ENCODE assay signal across 8 cellular contexts in the genomic region with DNA sequence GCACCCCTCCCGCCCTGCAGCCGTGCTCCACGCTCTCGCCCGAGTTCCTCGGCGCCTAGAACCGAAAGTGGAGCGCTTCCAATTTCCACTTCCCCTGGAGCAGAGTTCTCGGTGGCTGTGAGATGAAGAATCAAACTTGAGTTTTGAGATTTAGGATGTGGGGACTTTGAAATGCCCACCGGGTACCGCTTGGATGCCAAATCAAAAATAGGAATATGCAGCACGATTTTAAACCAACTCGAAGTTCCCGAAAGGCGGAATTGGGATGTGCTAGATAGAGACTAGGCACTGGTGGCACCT. TPM values are rescaled to one million over a fixed set of nuclear protein-coding genes. Genes with fewer than 3 reads are reported as not detected.
DNase-seq lines count a peak whose midpoint lies in the region; TF ChIP-seq lines count a peak whose summit lies in the region.

No MANE protein-coding gene starts in this region.

- BruUV-seq in A673 (replicated peaks; lab: Mats Ljungman, UMichigan): no TSS peak

- POLR2A ChIA-PET in A673 (lab: Charles Lee; ENCODE audit: low non-redundant PET): interaction anchor here (0.6 kb wide), 1 partner anchor 28 kb away, joined by 6 read pairs; no protein-coding TSS in a partner anchor

- TF ChIP-seq RAD21 in liver (IDR thresholded peaks at IDR 0.05): no peak

- H3K9me3 ChIP-seq in A673 (ENCODE audit: low read depth, low read length, poor library complexity, severe bottlenecking) (no peaks in the 10 kb centered on the region), HUES6 (ENCODE audit: control insufficient read depth, insufficient read depth, low read depth, low read length) (no peaks in the 10 kb centered on the region), liver (ENCODE audit: control insufficient read depth in 4 of 4, low read length in 3 of 4) (no peaks in the 10 kb centered on the region), thyroid gland (no peaks in the 10 kb centered on the region)

- H3K36me3 ChIP-seq in A673 (ENCODE audit: insufficient read depth, low read length, poor library complexity, severe bottlenecking) (peaks cover 30% of the 10 kb centered on the region), HUES6 (ENCODE audit: control insufficient read depth, insufficient read depth, low read length) (peaks cover 21% of the 10 kb centered on the region), liver (ENCODE audit: control insufficient read depth in 4 of 4, insufficient read depth in 3 of 4, low read depth in 1 of 4, low read length in 3 of 4) (no peaks in the 10 kb centered on the region), thyroid gland (no peaks in the 10 kb centered on the region)

- TF ChIP-seq CTCF in A673 (conservative IDR thresholded peaks at IDR 0.05; ENCODE audit: low read depth, low read length): no peak
- TF ChIP-seq CTCF in astrocyte of the spinal cord (IDR thresholded peaks at IDR 0.05; ENCODE audit: low read depth, low read length): no peak
- TF ChIP-seq CTCF in liver (IDR thresholded peaks at IDR 0.05; ENCODE audit: low read depth, low read length, missing input control): no peak
- TF ChIP-seq CTCF in thyroid gland (IDR thresholded peaks at IDR 0.05): no peak

- no peaks in the 10 kb centered on the region for H3K27me3 ChIP-seq in A673 (replicated peaks; ENCODE audit: insufficient read depth, low read depth, low read length, poor library complexity)
- no peaks in the 10 kb centered on the region for H3K27me3 ChIP-seq in HUES6 (ENCODE audit: control insufficient read depth, insufficient read depth, low read length)
- no peaks in the 10 kb centered on the region for H3K27me3 ChIP-seq in liver (ENCODE audit: control insufficient read depth in 4 of 4, insufficient read depth in 4 of 4, low read length in 3 of 4)
- H3K27me3 ChIP-seq in thyroid gland: no peaks in the 10 kb centered on the region

- intact Hi-C loops in A673 (cut with micrococcal nuclease; ENCODE audit: unreplicated experiment) (no loop called here), thyroid gland (cut with DNase I) (no loop called here)

- H3K9ac ChIP-seq in HUES6 (ENCODE audit: low read length) (peak overlapping the region; percentile 92), liver (ENCODE audit: low read depth in 1 of 2, low read length in 2 of 2) (peak overlapping the region; percentile 83 to 95)

- H3K4me3 ChIP-seq in A673 (ENCODE audit: low read depth, low read length, poor library complexity, severe bottlenecking) (peak overlapping the region; percentile 74), HUES6 (ENCODE audit: low read depth, low read length) (peak overlapping the region; percentile 73), astrocyte of the spinal cord (ENCODE audit: low read depth, low read length) (peak overlapping the region; percentile 65), liver (ENCODE audit: low read depth in 1 of 3, low read length in 3 of 3) (peak overlapping the region; percentile 62 to 83 (median 64)), thyroid gland (replicated peaks in 1 of 3) (peak overlapping the region; percentile 16 to 51 (median 47))

- WGBS in liver: under 1% methylated on average over 16 of the region's 16 CpGs
- WGBS in thyroid gland, 2 donors: 1 to 3% methylated on average over 12 to 15 of the region's 16 CpGs

- no peak for TF ChIP-seq POLR2A in thyroid gland (IDR thresholded peaks at IDR 0.05)

- H3K27ac ChIP-seq in A673 (ENCODE audit: low read depth, low read length, poor library complexity, severe bottlenecking): peak overlapping the region; percentile 91
- peak overlapping the region; percentile 79; the same call in 1 of the 2 replicates for H3K27ac ChIP-seq in HUES6 (ENCODE audit: low read depth, low read length)
- peak overlapping the region; percentile 69 to 87 for H3K27ac ChIP-seq in liver (ENCODE audit: low read depth in 1 of 2, low read length in 2 of 2)
- peak overlapping the region; percentile 36 to 94 (median 80) for H3K27ac ChIP-seq in thyroid gland

- in situ Hi-C loops in astrocyte of the spinal cord (cut with HindIII; ENCODE audit: low sequenced_read_pairs) (no loop called here), G401 (cut with HindIII; ENCODE audit: low sequenced_read_pairs) (no loop called here)

- no peak for DNase-seq in A673 (ENCODE audit: low spot score)
- peak; percentile 46 for DNase-seq in astrocyte of the spinal cord (ENCODE audit: low read depth, low spot score)
- peak in 1 of 2 donors; percentile 43 for DNase-seq in thyroid gland
- DNase-seq in iPS-NIHi11 (ENCODE audit: low spot score): no peak
- no peak for DNase-seq in G401 (ENCODE audit: low spot score)
- DNase-seq in GM19240 (ENCODE audit: insufficient read length, low spot score): no peak

- H3K4me1 ChIP-seq in A673 (ENCODE audit: insufficient read depth, low read length, poor library complexity, severe bottlenecking): no peaks in the 10 kb centered on the region
- peaks cover 9% of the 10 kb centered on the region for H3K4me1 ChIP-seq in HUES6 (ENCODE audit: control insufficient read depth, insufficient read depth, low read length)
- H3K4me1 ChIP-seq in liver (ENCODE audit: control insufficient read depth in 4 of 4, insufficient read depth in 4 of 4, low read length in 3 of 4): peaks cover 2 to 16% (median 11%) of the 10 kb centered on the region in 4 donors
- H3K4me1 ChIP-seq in thyroid gland: peaks cover 13 to 14% of the 10 kb centered on the region in 2 donors

- CTCF ChIA-PET in A673 (lab: Charles Lee): interaction anchor here (1.0 to 1.7 kb wide), 3 partner anchors 13 to 54 kb away, joined by 3 to 14 read pairs (median 4); no protein-coding TSS in a partner anchor

TF ChIP-seq in liver, 16 proteins besides CTCF, POLR2A, EP300 and RAD21:
- TF ChIP-seq JUND (IDR thresholded peaks at IDR 0.05) (no peak), RXRA (IDR thresholded peaks at IDR 0.05) (no peak), SP1 (IDR thresholded peaks at IDR 0.05) (no peak), FOXA2 (IDR thresholded peaks at IDR 0.05) (no peak), HNF4G (IDR thresholded peaks at IDR 0.05) (no peak), EGR1 (IDR thresholded peaks at IDR 0.05; ENCODE audit: low read depth in 2 of 2) (no peak), NR2F2 (IDR thresholded peaks at IDR 0.05) (no peak), HNF4A (conservative IDR thresholded peaks at IDR 0.05) (no peak), TAF1 (conservative IDR thresholded peaks at IDR 0.05) (no peak)
- TF ChIP-seq, protein P1, sequence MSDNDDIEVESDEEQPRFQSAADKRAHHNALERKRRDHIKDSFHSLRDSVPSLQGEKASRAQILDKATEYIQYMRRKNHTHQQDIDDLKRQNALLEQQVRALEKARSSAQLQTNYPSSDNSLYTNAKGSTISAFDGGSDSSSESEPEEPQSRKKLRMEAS (IDR thresholded peaks at IDR 0.05): no peak
- TF ChIP-seq, protein P2, sequence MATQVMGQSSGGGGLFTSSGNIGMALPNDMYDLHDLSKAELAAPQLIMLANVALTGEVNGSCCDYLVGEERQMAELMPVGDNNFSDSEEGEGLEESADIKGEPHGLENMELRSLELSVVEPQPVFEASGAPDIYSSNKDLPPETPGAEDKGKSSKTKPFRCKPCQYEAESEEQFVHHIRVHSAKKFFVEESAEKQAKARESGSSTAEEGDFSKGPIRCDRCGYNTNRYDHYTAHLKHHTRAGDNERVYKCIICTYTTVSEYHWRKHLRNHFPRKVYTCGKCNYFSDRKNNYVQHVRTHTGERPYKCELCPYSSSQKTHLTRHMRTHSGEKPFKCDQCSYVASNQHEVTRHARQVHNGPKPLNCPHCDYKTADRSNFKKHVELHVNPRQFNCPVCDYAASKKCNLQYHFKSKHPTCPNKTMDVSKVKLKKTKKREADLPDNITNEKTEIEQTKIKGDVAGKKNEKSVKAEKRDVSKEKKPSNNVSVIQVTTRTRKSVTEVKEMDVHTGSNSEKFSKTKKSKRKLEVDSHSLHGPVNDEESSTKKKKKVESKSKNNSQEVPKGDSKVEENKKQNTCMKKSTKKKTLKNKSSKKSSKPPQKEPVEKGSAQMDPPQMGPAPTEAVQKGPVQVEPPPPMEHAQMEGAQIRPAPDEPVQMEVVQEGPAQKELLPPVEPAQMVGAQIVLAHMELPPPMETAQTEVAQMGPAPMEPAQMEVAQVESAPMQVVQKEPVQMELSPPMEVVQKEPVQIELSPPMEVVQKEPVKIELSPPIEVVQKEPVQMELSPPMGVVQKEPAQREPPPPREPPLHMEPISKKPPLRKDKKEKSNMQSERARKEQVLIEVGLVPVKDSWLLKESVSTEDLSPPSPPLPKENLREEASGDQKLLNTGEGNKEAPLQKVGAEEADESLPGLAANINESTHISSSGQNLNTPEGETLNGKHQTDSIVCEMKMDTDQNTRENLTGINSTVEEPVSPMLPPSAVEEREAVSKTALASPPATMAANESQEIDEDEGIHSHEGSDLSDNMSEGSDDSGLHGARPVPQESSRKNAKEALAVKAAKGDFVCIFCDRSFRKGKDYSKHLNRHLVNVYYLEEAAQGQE (IDR thresholded peaks at IDR 0.05): no peak
- TF ChIP-seq, protein P3, sequence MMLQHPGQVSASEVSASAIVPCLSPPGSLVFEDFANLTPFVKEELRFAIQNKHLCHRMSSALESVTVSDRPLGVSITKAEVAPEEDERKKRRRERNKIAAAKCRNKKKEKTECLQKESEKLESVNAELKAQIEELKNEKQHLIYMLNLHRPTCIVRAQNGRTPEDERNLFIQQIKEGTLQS (IDR thresholded peaks at IDR 0.05): no peak
- TF ChIP-seq, protein P4, sequence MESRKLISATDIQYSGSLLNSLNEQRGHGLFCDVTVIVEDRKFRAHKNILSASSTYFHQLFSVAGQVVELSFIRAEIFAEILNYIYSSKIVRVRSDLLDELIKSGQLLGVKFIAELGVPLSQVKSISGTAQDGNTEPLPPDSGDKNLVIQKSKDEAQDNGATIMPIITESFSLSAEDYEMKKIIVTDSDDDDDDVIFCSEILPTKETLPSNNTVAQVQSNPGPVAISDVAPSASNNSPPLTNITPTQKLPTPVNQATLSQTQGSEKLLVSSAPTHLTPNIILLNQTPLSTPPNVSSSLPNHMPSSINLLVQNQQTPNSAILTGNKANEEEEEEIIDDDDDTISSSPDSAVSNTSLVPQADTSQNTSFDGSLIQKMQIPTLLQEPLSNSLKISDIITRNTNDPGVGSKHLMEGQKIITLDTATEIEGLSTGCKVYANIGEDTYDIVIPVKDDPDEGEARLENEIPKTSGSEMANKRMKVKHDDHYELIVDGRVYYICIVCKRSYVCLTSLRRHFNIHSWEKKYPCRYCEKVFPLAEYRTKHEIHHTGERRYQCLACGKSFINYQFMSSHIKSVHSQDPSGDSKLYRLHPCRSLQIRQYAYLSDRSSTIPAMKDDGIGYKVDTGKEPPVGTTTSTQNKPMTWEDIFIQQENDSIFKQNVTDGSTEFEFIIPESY (IDR thresholded peaks at IDR 0.05): no peak

RNA-seq across cellular contexts. Expression of a gene that starts 0.6 kb away (rescaled TPM):
- total RNA-seq in A673 (2021) (92.4 TPM in 2 replicates), liver (1 to 10 TPM; 4.9 to 6.1 TPM), thyroid gland (10 to 100 TPM in 2 of 4 donors, 1 to 10 TPM in 2; 7.6 to 11.3 (median 10.4) TPM)
- 1 to 10 TPM; 1.5 TPM for polyA plus RNA-seq in liver
- 10.8 and 19.4 TPM in 2 replicates for total RNA-seq in G401 (2014; rRNA removed; shearing (Covaris generic))

RNA-seq across cellular contexts. Expression of a gene that starts 52.3 kb away (rescaled TPM):
- total RNA-seq in A673 (2021) (4.8 and 5.4 TPM in 2 replicates), liver (1 to 10 TPM; 1.9 to 3.4 TPM), thyroid gland (10 to 100 TPM; 20.6 to 35.7 (median 25.2) TPM)
- 1 to 10 TPM; 1.8 to 2.0 TPM for polyA plus RNA-seq in liver
- 4.6 TPM in 1 of 2 replicates, not detected in the other for total RNA-seq in G401 (2014; rRNA removed; shearing (Covaris generic))
